In genomic region chr5:154038241-154038603, GRCh38 we compare ENCODE assay signal across 8 cellular contexts. TPM values are rescaled to one million over a fixed set of nuclear protein-coding genes. Genes with fewer than 3 reads are reported as not detected.
A peak's percentile ranks its signal among the peaks of the same experiment; 100 is the strongest.
DNase-seq lines count a peak whose midpoint lies in the region; ATAC-seq and TF ChIP-seq lines count a peak whose summit lies in the region.

No MANE protein-coding gene starts in this region.

- no peaks in the 10 kb centered on the region for H3K9me2 ChIP-seq in MM.1S (replicated peaks; ENCODE audit: insufficient read depth, low read length)

- H3K27me3 ChIP-seq in MM.1S (replicated peaks; ENCODE audit: insufficient read depth, low read length), result no peaks in the 10 kb centered on the region

- H2AFZ ChIP-seq in MM.1S (ENCODE audit: low read length), result peak overlapping the region; percentile 95

- H3F3A ChIP-seq in MM.1S (ENCODE audit: insufficient read depth, low read length), result peaks cover 11% of the 10 kb centered on the region

- peak overlapping the region; percentile 55 for H3K4me3 ChIP-seq in HEK293 (ENCODE audit: low read depth, low read length)
- H3K4me3 ChIP-seq in MM.1S (ENCODE audit: low read length), result peak overlapping the region; percentile 91

- DNase-seq in SIG-M5 treated with dmso at 0.1 percent for 504 hours (lab: John Stamatoyannopoulos, UW; ENCODE audit: unreplicated experiment) (peak; percentile 54), SIG-M5 (lab: John Stamatoyannopoulos, UW) (no peak), MM.1S (peak; percentile 57), activated T-helper 1 cell treated with Interleukin-2 at 50 U/mL for 16 hours (ENCODE audit: low read depth) (peak; percentile 3), Right ventricle myocardium superior (no peak), putamen (ENCODE audit: low spot score) (peak; percentile 7), NCI-H2196 treated with DMSO at 0.1 percent for 48 hours (lab: John Stamatoyannopoulos, UW; ENCODE audit: unreplicated experiment) (no peak)

- H3K9me3 ChIP-seq in HEK293 (ENCODE audit: control insufficient read depth, insufficient read depth, low read depth, low read length) (no peaks in the 10 kb centered on the region), MM.1S (replicated peaks; ENCODE audit: insufficient read depth, low read length) (no peaks in the 10 kb centered on the region)

- no peaks in the 10 kb centered on the region for H4K20me1 ChIP-seq in MM.1S (ENCODE audit: insufficient read depth, low read length)

- peak overlapping the region; percentile 89 for H3K4me2 ChIP-seq in MM.1S (ENCODE audit: low read depth, low read length)

- POLR2A ChIA-PET in HEK293 (lab: Yijun Ruan, JAX), result interaction anchor here (0.5 to 1.7 kb wide), 13 partner anchors 10 to 950 kb away, joined by 3 to 16 read pairs (median 4); partner anchors contain the start of gene GALNT10

- intact Hi-C loops in Right ventricle myocardium superior (cut with DNase I), result no loop called here

- peaks cover 47% of the 10 kb centered on the region for H3K79me2 ChIP-seq in MM.1S (ENCODE audit: low read length)

- no peak for TF ChIP-seq CTCF in HEK293 (tag by site-specific recombination; IDR thresholded peaks at IDR 0.05)
- no peak for TF ChIP-seq CTCF in MM.1S (IDR thresholded peaks at IDR 0.05; ENCODE audit: low read length)

- CTCF ChIA-PET in HEK293 (lab: Yijun Ruan, JAX), result interaction anchor here (1.2 kb wide), 1 partner anchor 20 kb away, joined by 3 read pairs; no protein-coding TSS in a partner anchor

- H3K27ac ChIP-seq in HEK293 (ENCODE audit: extremely low read depth, low read depth, low read length) (peak overlapping the region; percentile 65), MM.1S (ENCODE audit: low read length) (peak overlapping the region; percentile 93)

- H3K36me3 ChIP-seq in HEK293 (ENCODE audit: control insufficient read depth in 2 of 2, insufficient read depth in 1 of 2, low read length in 2 of 2), result peaks cover 0 to 8% of the 10 kb centered on the region in 2 experiments; a peak in 1 of 3 replicates
- no peaks in the 10 kb centered on the region for H3K36me3 ChIP-seq in MM.1S (replicated peaks; ENCODE audit: insufficient read depth, low read length)

- ATAC-seq in Right ventricle myocardium superior (ENCODE audit: poor library complexity), result peak; percentile 54

- peak overlapping the region; percentile 86 for H3K9ac ChIP-seq in MM.1S (ENCODE audit: low read length)

- H3K4me1 ChIP-seq in HEK293 (ENCODE audit: control insufficient read depth, insufficient read depth, low read length), result peaks cover 7% of the 10 kb centered on the region
- peaks cover 10% of the 10 kb centered on the region; the same call in 1 of the 2 replicates for H3K4me1 ChIP-seq in MM.1S (ENCODE audit: low read length)

TF ChIP-seq in HEK293, 187 proteins besides CTCF, POLR2A, EP300 and RAD21:
- TF ChIP-seq, protein P1, sequence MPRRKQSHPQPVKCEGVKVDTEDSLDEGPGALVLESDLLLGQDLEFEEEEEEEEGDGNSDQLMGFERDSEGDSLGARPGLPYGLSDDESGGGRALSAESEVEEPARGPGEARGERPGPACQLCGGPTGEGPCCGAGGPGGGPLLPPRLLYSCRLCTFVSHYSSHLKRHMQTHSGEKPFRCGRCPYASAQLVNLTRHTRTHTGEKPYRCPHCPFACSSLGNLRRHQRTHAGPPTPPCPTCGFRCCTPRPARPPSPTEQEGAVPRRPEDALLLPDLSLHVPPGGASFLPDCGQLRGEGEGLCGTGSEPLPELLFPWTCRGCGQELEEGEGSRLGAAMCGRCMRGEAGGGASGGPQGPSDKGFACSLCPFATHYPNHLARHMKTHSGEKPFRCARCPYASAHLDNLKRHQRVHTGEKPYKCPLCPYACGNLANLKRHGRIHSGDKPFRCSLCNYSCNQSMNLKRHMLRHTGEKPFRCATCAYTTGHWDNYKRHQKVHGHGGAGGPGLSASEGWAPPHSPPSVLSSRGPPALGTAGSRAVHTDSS (tag by site-specific recombination; IDR thresholded peaks at IDR 0.05), result no peak
- TF ChIP-seq ZBTB17 (tag by site-specific recombination; IDR thresholded peaks at IDR 0.05) (no peak), ZNF580 (tag by site-specific recombination; IDR thresholded peaks at IDR 0.05) (no peak), ZNF138 (tag by site-specific recombination; IDR thresholded peaks at IDR 0.05; ENCODE audit: borderline replicate concordance) (no peak), ZSCAN5A (tag by site-specific recombination; IDR thresholded peaks at IDR 0.05) (no peak), ZNF391 (tag by site-specific recombination; IDR thresholded peaks at IDR 0.05; ENCODE audit: borderline replicate concordance, low read depth) (no peak), ZNF707 (tag by site-specific recombination; IDR thresholded peaks at IDR 0.05) (no peak), ZNF660 (tag by site-specific recombination; IDR thresholded peaks at IDR 0.05) (0 out of 2 replicates have a peak, but pooled peaks have one; percentile 16), ZNF354C (tag by site-specific recombination; IDR thresholded peaks at IDR 0.05; ENCODE audit: borderline replicate concordance, low read depth) (no peak), ZNF76 (tag by site-specific recombination; IDR thresholded peaks at IDR 0.05; ENCODE audit: borderline replicate concordance, low read depth) (0 out of 2 replicates have a peak, but pooled peaks have one; percentile 5), ZNF600 (tag by site-specific recombination; IDR thresholded peaks at IDR 0.05) (no peak)
- TF ChIP-seq, protein P2, sequence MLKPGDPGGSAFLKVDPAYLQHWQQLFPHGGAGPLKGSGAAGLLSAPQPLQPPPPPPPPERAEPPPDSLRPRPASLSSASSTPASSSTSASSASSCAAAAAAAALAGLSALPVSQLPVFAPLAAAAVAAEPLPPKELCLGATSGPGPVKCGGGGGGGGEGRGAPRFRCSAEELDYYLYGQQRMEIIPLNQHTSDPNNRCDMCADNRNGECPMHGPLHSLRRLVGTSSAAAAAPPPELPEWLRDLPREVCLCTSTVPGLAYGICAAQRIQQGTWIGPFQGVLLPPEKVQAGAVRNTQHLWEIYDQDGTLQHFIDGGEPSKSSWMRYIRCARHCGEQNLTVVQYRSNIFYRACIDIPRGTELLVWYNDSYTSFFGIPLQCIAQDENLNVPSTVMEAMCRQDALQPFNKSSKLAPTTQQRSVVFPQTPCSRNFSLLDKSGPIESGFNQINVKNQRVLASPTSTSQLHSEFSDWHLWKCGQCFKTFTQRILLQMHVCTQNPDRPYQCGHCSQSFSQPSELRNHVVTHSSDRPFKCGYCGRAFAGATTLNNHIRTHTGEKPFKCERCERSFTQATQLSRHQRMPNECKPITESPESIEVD (tag by site-specific recombination; IDR thresholded peaks at IDR 0.05), result no peak

RNA-seq across cellular contexts. Expression of gene FAM114A2, which starts 0.5 kb away (rescaled TPM):
- total RNA-seq in Right ventricle myocardium superior, result 29.6 TPM

RNA-seq across cellular contexts. Expression of gene MFAP3, which starts 0.5 kb away (rescaled TPM):
- 27.2 TPM for total RNA-seq in Right ventricle myocardium superior

Comparison
In these comparisons a context has a peak if more than half of its experiments do, and no peak if none do; other contexts are left out.
1. DNase-seq: peak in SIG-M5 treated with dmso at 0.1 percent for 504 hours (single experiment), MM.1S (single experiment), activated T-helper 1 cell treated with Interleukin-2 at 50 U/mL for 16 hours (single experiment) and putamen (single experiment); none in SIG-M5 (single experiment), Right ventricle myocardium superior (single experiment) and NCI-H2196 treated with DMSO at 0.1 percent for 48 hours (single experiment).